In genomic region chr1:243313635-243314536, GRCh38 we compare ENCODE assay signal across 8 cellular contexts. TPM values are rescaled to one million over a fixed set of nuclear protein-coding genes. Genes with fewer than 3 reads are reported as not detected.
A peak's percentile ranks its signal among the peaks of the same experiment; 100 is the strongest.
DNase-seq lines count a peak whose midpoint lies in the region; ATAC-seq and TF ChIP-seq lines count a peak whose summit lies in the region.
"Had no signal": no experiment of that assay in that cellular context is flagged by ENCODE, and none has a peak within 500 bp of the region (broad histone marks: within the 10 kb centered on the region; RNA-seq: fewer than 3 reads in every experiment).

No MANE protein-coding gene starts in this region.

- no peak overlapping the region for H3K9ac ChIP-seq in subcutaneous abdominal adipose tissue (ENCODE audit: low read length in 5 of 5)

- no peaks in the 10 kb centered on the region for H3K9me3 ChIP-seq in subcutaneous abdominal adipose tissue (ENCODE audit: control insufficient read depth in 5 of 5, low read length in 5 of 5)

- no peak for TF ChIP-seq CTCF in HFFc6 (IDR thresholded peaks at IDR 0.05)

- no peaks in the 10 kb centered on the region for H3K27me3 ChIP-seq in subcutaneous abdominal adipose tissue (ENCODE audit: control insufficient read depth in 5 of 5, insufficient read depth in 4 of 5, low read length in 5 of 5)

- no peaks in the 10 kb centered on the region; the same call in 1 of the 2 replicates for H3K27me3 Mint-ChIP-seq in HFFc6 (ENCODE audit: insufficient read depth)

- peak overlapping the region; percentile 15; the same call in 1 of the 2 replicates for H3K27ac Mint-ChIP-seq in HFFc6

- H3K36me3 Mint-ChIP-seq in HFFc6 (ENCODE audit: low read depth), result peaks cover 25% of the 10 kb centered on the region

- DNase-seq in HFFc6 (no peak), COR-L47 (lab: John Stamatoyannopoulos, UW) (no peak), islet precursor cell (no peak), NCI-H1048 (lab: John Stamatoyannopoulos, UW) (no peak)
- DNase-seq: PC-9 had no signal

- H3K4me1 ChIP-seq in subcutaneous abdominal adipose tissue (ENCODE audit: control insufficient read depth in 5 of 5, insufficient read depth in 5 of 5, low read length in 5 of 5), result peaks cover 0 to 22% (median 15%) of the 10 kb centered on the region in 5 donors

- H3K9me3 Mint-ChIP-seq in HFFc6, result no peaks in the 10 kb centered on the region

- in situ Hi-C loops in GM18951 (cut with MboI; ENCODE audit: low sequenced_read_pairs, unreplicated experiment), result loop anchor here (25.0 kb wide), 1 partner anchor 852 kb away; no protein-coding TSS in a partner anchor

- peak; percentile 18 for TF ChIP-seq POLR2A in GM18951 (IDR thresholded peaks at IDR 0.05; ENCODE audit: extremely low read depth, insufficient read depth, insufficient read length)

- ATAC-seq in HG03571 (IDR thresholded peaks at IDR 0.05; ENCODE audit: unreplicated experiment), result peak; percentile 75

- H3K27ac ChIP-seq in subcutaneous abdominal adipose tissue (ENCODE audit: low read depth, low read length), result peak overlapping the region; percentile 18
- H3K27ac ChIP-seq: PC-9 had no signal

- peaks cover 20% of the 10 kb centered on the region for H3K4me1 Mint-ChIP-seq in HFFc6 (ENCODE audit: low read depth)

- H3K4me3 ChIP-seq in subcutaneous abdominal adipose tissue (ENCODE audit: low read depth in 1 of 5, low read length in 5 of 5), result no peak overlapping the region
- H3K4me3 ChIP-seq: PC-9 had no signal

- H3K4me3 Mint-ChIP-seq in HFFc6, result no peak overlapping the region

- H3K36me3 ChIP-seq in subcutaneous abdominal adipose tissue (ENCODE audit: control insufficient read depth in 5 of 5, insufficient read depth in 5 of 5, low read length in 5 of 5), result peaks cover 12 to 29% (median 16%) of the 10 kb centered on the region in 5 donors

RNA-seq across cellular contexts. Expression of gene SDCCAG8, which starts 58.0 kb away (rescaled TPM):
- total RNA-seq in HFFc6 (2021; fragmentation: NEBNext Ultra II Directional; extraction: Animal tissue kit (Norgen Biotek cat#: 25700)), result 10 to 100 TPM; 22.3 to 31.2 (median 26.1) TPM

RNA-seq across cellular contexts. Expression of gene CEP170, which starts 58.8 kb away (rescaled TPM):
- 100 to 1,000 TPM in 5 of 6 experiments, 10 to 100 TPM in 1; 98.6 to 131 (median 117) TPM for total RNA-seq in HFFc6 (2021; fragmentation: NEBNext Ultra II Directional; extraction: Animal tissue kit (Norgen Biotek cat#: 25700))
